21 cellular contexts compared by ENCODE assay signal in genomic region chr1:36751525-36751924, GRCh38.
"Had no signal": no experiment of that assay in that cellular context is flagged by ENCODE, and none has a peak within 500 bp of the region (broad histone marks: within the 10 kb centered on the region; RNA-seq: fewer than 3 reads in every experiment).

No MANE protein-coding gene starts in this region.

- H3K4me1 Mint-ChIP-seq: activated CD4-positive, alpha-beta memory T cell treated with anti-CD3 and anti-CD28 coated beads, Interleukin-2, amount 10 ng/mL, durations not matched to agents 7 days and 5 days; activated naive CD8-positive, alpha-beta T cell treated with anti-CD3 and anti-CD28 coated beads for 36 hours; activated T-helper 17 cell treated with anti-CD3 and anti-CD28 coated beads, Interleukin-2, amount 50 U/mL, for 72 hours; immature natural killer cell; stimulated activated naive CD8-positive, alpha-beta T cell treated with anti-CD3 and anti-CD28 coated beads, Interleukin-15, amount 100 ng/mL, for 72 hours had no signal

- H3K27ac Mint-ChIP-seq: activated CD4-positive, alpha-beta memory T cell treated with anti-CD3 and anti-CD28 coated beads, Interleukin-2, amount 10 ng/mL, durations not matched to agents 7 days and 5 days; activated naive CD8-positive, alpha-beta T cell treated with anti-CD3 and anti-CD28 coated beads for 36 hours; activated T-helper 17 cell treated with anti-CD3 and anti-CD28 coated beads, Interleukin-2, amount 50 U/mL, for 72 hours; effector memory CD8-positive, alpha-beta T cell had no signal

- ATAC-seq: activated T-helper 17 cell treated with anti-CD3 and anti-CD28 coated beads, Interleukin-2, amount 50 U/mL, for 72 hours; effector memory CD8-positive, alpha-beta T cell; stimulated activated naive CD8-positive, alpha-beta T cell treated with anti-CD3 and anti-CD28 coated beads, Interleukin-15, amount 100 ng/mL, for 72 hours had no signal

- H3K36me3 ChIP-seq: left ventricle myocardium inferior, prostate gland, right atrium auricular region, suprapubic skin, vagina had no signal

- H3K36me3 Mint-ChIP-seq: activated naive CD8-positive, alpha-beta T cell treated with anti-CD3 and anti-CD28 coated beads for 36 hours; immature natural killer cell had no signal

- DNase-seq: activated CD4-positive, alpha-beta memory T cell treated with anti-CD3 and anti-CD28 coated beads, Interleukin-2, amount 10 ng/mL, durations not matched to agents 7 days and 5 days; activated CD4-positive, alpha-beta T cell treated with anti-CD3 and anti-CD28 coated beads for 48 hours; activated CD4-positive, CD25-positive, alpha-beta regulatory T cell; activated naive CD4-positive, alpha-beta T cell; activated naive CD8-positive, alpha-beta T cell treated with anti-CD3 and anti-CD28 coated beads for 36 hours; activated T-cell treated with anti-CD3 and anti-CD28 coated beads, Interleukin-2, amount 50 U/mL, for 1 hour; amniotic stem cell; effector memory CD8-positive, alpha-beta T cell; immature natural killer cell; kidney glomerular epithelial cell; left ventricle myocardium inferior; mammary epithelial cell; stimulated activated CD4-positive, alpha-beta T cell treated with anti-CD3 and anti-CD28 coated beads, Interleukin-2, amount 100 ng/mL, for 48 hours; stimulated activated naive CD8-positive, alpha-beta T cell treated with anti-CD3 and anti-CD28 coated beads, Interleukin-15, amount 100 ng/mL, for 72 hours; trophoblast cell had no signal

- H3K4me3 ChIP-seq: left ventricle myocardium inferior, prostate gland, right atrium auricular region, skin epidermis, suprapubic skin, vagina had no signal

- H3K27me3 ChIP-seq: right atrium auricular region, vagina had no signal

- H3K9me3 ChIP-seq: left ventricle myocardium inferior, prostate gland, right atrium auricular region, suprapubic skin, vagina had no signal

- H3K9me3 Mint-ChIP-seq: activated CD4-positive, alpha-beta memory T cell treated with anti-CD3 and anti-CD28 coated beads, Interleukin-2, amount 10 ng/mL, durations not matched to agents 7 days and 5 days; activated naive CD8-positive, alpha-beta T cell treated with anti-CD3 and anti-CD28 coated beads for 36 hours; activated T-helper 17 cell treated with anti-CD3 and anti-CD28 coated beads, Interleukin-2, amount 50 U/mL, for 72 hours; effector memory CD8-positive, alpha-beta T cell; stimulated activated naive CD8-positive, alpha-beta T cell treated with anti-CD3 and anti-CD28 coated beads, Interleukin-15, amount 100 ng/mL, for 72 hours had no signal

- H3K4me3 Mint-ChIP-seq: activated CD4-positive, alpha-beta memory T cell treated with anti-CD3 and anti-CD28 coated beads, Interleukin-2, amount 10 ng/mL, durations not matched to agents 7 days and 5 days; activated naive CD8-positive, alpha-beta T cell treated with anti-CD3 and anti-CD28 coated beads for 36 hours; activated T-helper 17 cell treated with anti-CD3 and anti-CD28 coated beads, Interleukin-2, amount 50 U/mL, for 72 hours; effector memory CD8-positive, alpha-beta T cell; immature natural killer cell; stimulated activated naive CD8-positive, alpha-beta T cell treated with anti-CD3 and anti-CD28 coated beads, Interleukin-15, amount 100 ng/mL, for 72 hours had no signal

- H3K27ac ChIP-seq: left ventricle myocardium inferior, prostate gland, right atrium auricular region, skin epidermis, suprapubic skin, vagina had no signal

- H3K4me1 ChIP-seq: left ventricle myocardium inferior, prostate gland, right atrium auricular region, suprapubic skin, vagina had no signal
